8 cellular contexts compared by ENCODE assay signal in genomic region chr19:43527860-43528622, GRCh38. TPM values are rescaled to one million over a fixed set of nuclear protein-coding genes. Genes with fewer than 3 reads are reported as not detected.
DNase-seq lines count a peak whose midpoint lies in the region; ATAC-seq, FAIRE-seq and TF ChIP-seq lines count a peak whose summit lies in the region.

No MANE protein-coding gene starts in this region.

- POLR2A ChIA-PET in activated CD4-positive, alpha-beta T cell treated with anti-CD3 and anti-CD28 coated beads for 36 hours (lab: Charles Lee), result interaction anchor here (0.6 to 1.5 kb wide), 15 partner anchors 9 to 1658 kb away, joined by 3 to 11 read pairs (median 4); partner anchors contain the start of gene PLAUR

- H3F3A ChIP-seq in GM23338 (replicated peaks; ENCODE audit: low read depth), result peaks cover 8% of the 10 kb centered on the region; the same call in 1 of the 2 replicates

- no peaks in the 10 kb centered on the region for H3K79me2 ChIP-seq in GM23338 (replicated peaks; ENCODE audit: insufficient read depth)

- peaks cover 27% of the 10 kb centered on the region for H3K4me1 Mint-ChIP-seq in activated CD4-positive, alpha-beta T cell treated with anti-CD3 and anti-CD28 coated beads for 36 hours
- H3K4me1 Mint-ChIP-seq in stimulated activated naive CD8-positive, alpha-beta T cell treated with anti-CD3 and anti-CD28 coated beads, Interleukin-15, amount 100 ng/mL, for 72 hours, result peaks cover 39% of the 10 kb centered on the region
- H3K4me1 Mint-ChIP-seq in GM23338, result peaks cover 11% of the 10 kb centered on the region

- H3K4me2 ChIP-seq in GM23338, result no peak overlapping the region

- no peaks in the 10 kb centered on the region for H3K36me3 ChIP-seq in GM23338 (ENCODE audit: insufficient read depth)

- H3K4me3 Mint-ChIP-seq in activated CD4-positive, alpha-beta T cell treated with anti-CD3 and anti-CD28 coated beads for 36 hours, result peak overlapping the region; percentile 92
- peak overlapping the region; percentile 41 to 84 for H3K4me3 Mint-ChIP-seq in stimulated activated naive CD8-positive, alpha-beta T cell treated with anti-CD3 and anti-CD28 coated beads, Interleukin-15, amount 100 ng/mL, for 72 hours
- no peak overlapping the region for H3K4me3 Mint-ChIP-seq in GM23338

- no peak for FAIRE-seq in RCC 7860 (lab: Jason Lieb, UNC)

- no peak for TF ChIP-seq CTCF in GM23338 (conservative IDR thresholded peaks at IDR 0.05; ENCODE audit: low read depth in 2 of 2)

- peaks cover 8% of the 10 kb centered on the region; the same call in 1 of the 2 replicates for H3K4me1 ChIP-seq in GM23338 (ENCODE audit: insufficient read depth)

- CTCF ChIA-PET in activated CD4-positive, alpha-beta T cell treated with anti-CD3 and anti-CD28 coated beads for 36 hours (lab: Charles Lee), result interaction anchor here (0.6 to 2.1 kb wide), 13 partner anchors 8 to 679 kb away, joined by 3 to 13 read pairs (median 4); partner anchors contain the start of genes IRGQ and ZNF576

- ATAC-seq in activated CD4-positive, alpha-beta T cell treated with anti-CD3 and anti-CD28 coated beads for 36 hours, result peak; percentile 23
- ATAC-seq in stimulated activated naive CD8-positive, alpha-beta T cell treated with anti-CD3 and anti-CD28 coated beads, Interleukin-15, amount 100 ng/mL, for 72 hours, result no peak
- ATAC-seq in GM18909 (IDR thresholded peaks at IDR 0.05; ENCODE audit: poor library complexity, unreplicated experiment) (no peak), GM23338 (no peak)

- H3K27ac ChIP-seq in GM23338 (ENCODE audit: low read depth), result no peak overlapping the region

- H2AFZ ChIP-seq in GM23338, result no peak overlapping the region

- no peak overlapping the region for H3K4me3 ChIP-seq in GM23338

- peaks cover 3% of the 10 kb centered on the region for H3K36me3 Mint-ChIP-seq in activated CD4-positive, alpha-beta T cell treated with anti-CD3 and anti-CD28 coated beads for 36 hours (ENCODE audit: low read depth)
- H3K36me3 Mint-ChIP-seq in GM23338 (ENCODE audit: low read depth), result no peaks in the 10 kb centered on the region

- H3K27me3 Mint-ChIP-seq in activated CD4-positive, alpha-beta T cell treated with anti-CD3 and anti-CD28 coated beads for 36 hours, result no peaks in the 10 kb centered on the region
- H3K27me3 Mint-ChIP-seq in stimulated activated naive CD8-positive, alpha-beta T cell treated with anti-CD3 and anti-CD28 coated beads, Interleukin-15, amount 100 ng/mL, for 72 hours, result no peaks in the 10 kb centered on the region
- H3K27me3 Mint-ChIP-seq in GM23338 (ENCODE audit: insufficient read depth, low read depth, poor library complexity), result peaks cover 24% of the 10 kb centered on the region

- peak; percentile 27 for DNase-seq in activated CD4-positive, alpha-beta T cell treated with anti-CD3 and anti-CD28 coated beads for 36 hours
- no peak for DNase-seq in activated CD4-positive, alpha-beta T cell treated with anti-CD3 and anti-CD28 coated beads, Interleukin-2, amount 50 U/mL, for 4 hours
- peak; percentile 39 for DNase-seq in RCC 7860 (ENCODE audit: low spot score)
- peak; percentile 72 for DNase-seq in glomerular visceral epithelial cell (ENCODE audit: extremely low spot score)
- no peak for DNase-seq in stimulated activated naive CD8-positive, alpha-beta T cell treated with anti-CD3 and anti-CD28 coated beads, Interleukin-15, amount 100 ng/mL, for 72 hours
- no peak for DNase-seq in epidermal melanocyte (ENCODE audit: insufficient read length, low spot score)
- DNase-seq in GM23338 (ENCODE audit: low spot score), result no peak

- H3K9me2 ChIP-seq in GM23338 (ENCODE audit: insufficient read depth), result no peaks in the 10 kb centered on the region

- intact Hi-C loops in activated CD4-positive, alpha-beta T cell treated with anti-CD3 and anti-CD28 coated beads for 36 hours (cut with DNase I, micrococcal nuclease), result loop anchor here (1.0 to 10.0 kb wide), 9 partner anchors 24 to 1103 kb away; partner anchors contain the start of genes KCNN4 (in 2 of the 2), IRGQ (in 1 of the 2), LIPE (in 1 of the 2) and PHLDB3 (in 1 of the 2)

- H3K9me3 Mint-ChIP-seq in activated CD4-positive, alpha-beta T cell treated with anti-CD3 and anti-CD28 coated beads for 36 hours (ENCODE audit: low read depth), result no peaks in the 10 kb centered on the region
- H3K9me3 Mint-ChIP-seq in stimulated activated naive CD8-positive, alpha-beta T cell treated with anti-CD3 and anti-CD28 coated beads, Interleukin-15, amount 100 ng/mL, for 72 hours, result no peaks in the 10 kb centered on the region
- H3K9me3 Mint-ChIP-seq in GM23338, result no peaks in the 10 kb centered on the region

- H4K20me1 ChIP-seq in GM23338 (replicated peaks; ENCODE audit: insufficient read depth), result no peaks in the 10 kb centered on the region

- H3K27me3 ChIP-seq in GM23338 (ENCODE audit: insufficient read depth), result peaks cover 37% of the 10 kb centered on the region

- H3K27ac Mint-ChIP-seq in activated CD4-positive, alpha-beta T cell treated with anti-CD3 and anti-CD28 coated beads for 36 hours, result peak overlapping the region; percentile 70
- peak overlapping the region in 1 of 2 donors; percentile 40 for H3K27ac Mint-ChIP-seq in stimulated activated naive CD8-positive, alpha-beta T cell treated with anti-CD3 and anti-CD28 coated beads, Interleukin-15, amount 100 ng/mL, for 72 hours
- H3K27ac Mint-ChIP-seq in GM23338, result no peak overlapping the region

TF ChIP-seq in GM23338, 12 proteins besides CTCF, POLR2A, EP300 and RAD21 (continues in another document):
- TF ChIP-seq STAT1 (IDR thresholded peaks at IDR 0.05; ENCODE audit: unreplicated experiment) (no peak), JUNB (IDR thresholded peaks at IDR 0.05; ENCODE audit: unreplicated experiment) (no peak), POLR2AphosphoS5 (IDR thresholded peaks at IDR 0.05; ENCODE audit: low read depth) (no peak), EZH2phosphoT487 (IDR thresholded peaks at IDR 0.05; ENCODE audit: unreplicated experiment) (no peak), ETS1 (IDR thresholded peaks at IDR 0.05) (no peak), REST (IDR thresholded peaks at IDR 0.05; ENCODE audit: unreplicated experiment) (no peak), CREB1 (CRISPR knock-in tag; IDR thresholded peaks at IDR 0.05; ENCODE audit: low read depth) (no peak)

RNA-seq across cellular contexts. Expression of gene ETHE1, which starts 1.0 kb away (rescaled TPM):
- total RNA-seq in activated CD4-positive, alpha-beta T cell treated with anti-CD3 and anti-CD28 coated beads for 36 hours, result 10 to 100 TPM; 68.7 to 78.8 TPM
- total RNA-seq in GM23338 (2014; rRNA removed; shearing (Covaris generic)), result 23.2 and 25.5 TPM in 2 replicates
- 8.9 and 11.1 TPM in 2 replicates for polyA plus RNA-seq in GM23338 (2016; fragmentation: Nextera tagmentation; extraction: Ambion mirVana)

RNA-seq across cellular contexts. Expression of gene ZNF575, which starts 4.9 kb away (rescaled TPM):
- 1 to 10 TPM; 3.4 to 4.3 TPM for total RNA-seq in activated CD4-positive, alpha-beta T cell treated with anti-CD3 and anti-CD28 coated beads for 36 hours
- 0.10 TPM in 1 of 2 replicates, not detected in the other for total RNA-seq in GM23338 (2014; rRNA removed; shearing (Covaris generic))
- polyA plus RNA-seq in GM23338 (2016; fragmentation: Nextera tagmentation; extraction: Ambion mirVana), result 0.42 and 0.65 TPM in 2 replicates

RNA-seq across cellular contexts. Expression of gene PHLDB3, which starts 23.5 kb away (rescaled TPM):
- total RNA-seq in activated CD4-positive, alpha-beta T cell treated with anti-CD3 and anti-CD28 coated beads for 36 hours, result 10 to 100 TPM; 14.7 to 17.8 TPM
- 10.2 and 15.4 TPM in 2 replicates for total RNA-seq in GM23338 (2014; rRNA removed; shearing (Covaris generic))
- polyA plus RNA-seq in GM23338 (2016; fragmentation: Nextera tagmentation; extraction: Ambion mirVana), result 6.3 and 8.4 TPM in 2 replicates

RNA-seq across cellular contexts. Expression of gene XRCC1, which starts 47.3 kb away (rescaled TPM):
- total RNA-seq in activated CD4-positive, alpha-beta T cell treated with anti-CD3 and anti-CD28 coated beads for 36 hours, result 10 to 100 TPM; 31.6 to 40.0 TPM
- total RNA-seq in GM23338 (2014; rRNA removed; shearing (Covaris generic)), result 45.8 and 49.5 TPM in 2 replicates
- 32.0 and 35.3 TPM in 2 replicates for polyA plus RNA-seq in GM23338 (2016; fragmentation: Nextera tagmentation; extraction: Ambion mirVana)

RNA-seq across cellular contexts. Expression of gene PINLYP, which starts 47.6 kb away (rescaled TPM):
- 1 to 10 TPM; 3.5 to 3.6 TPM for total RNA-seq in activated CD4-positive, alpha-beta T cell treated with anti-CD3 and anti-CD28 coated beads for 36 hours
- total RNA-seq in GM23338 (2014; rRNA removed; shearing (Covaris generic)), result 4.3 and 7.8 TPM in 2 replicates
- 11.1 and 12.1 TPM in 2 replicates for polyA plus RNA-seq in GM23338 (2016; fragmentation: Nextera tagmentation; extraction: Ambion mirVana)

Comparison
In these comparisons a context has a peak if more than half of its experiments do, and no peak if none do; other contexts are left out.
1. DNase-seq: peak in activated CD4-positive, alpha-beta T cell treated with anti-CD3 and anti-CD28 coated beads for 36 hours (single experiment), RCC 7860 (single experiment) and glomerular visceral epithelial cell (single experiment); none in activated CD4-positive, alpha-beta T cell treated with anti-CD3 and anti-CD28 coated beads, Interleukin-2, amount 50 U/mL, for 4 hours (0 of 2), stimulated activated naive CD8-positive, alpha-beta T cell treated with anti-CD3 and anti-CD28 coated beads, Interleukin-15, amount 100 ng/mL, for 72 hours (0 of 2), epidermal melanocyte (single experiment) and GM23338 (single experiment).